ENCODE assay signal across 8 cellular contexts in genomic region chr11:126917531-126918204, GRCh38.
DNase-seq lines count a peak whose midpoint lies in the region; ATAC-seq, FAIRE-seq and TF ChIP-seq lines count a peak whose summit lies in the region.

No MANE protein-coding gene starts in this region.

- no peak for TF ChIP-seq POLR2A in A549 (IDR thresholded peaks at IDR 0.05; ENCODE audit: low read length)

- no peak for TF ChIP-seq CTCF in A549 (IDR thresholded peaks at IDR 0.05)
- no peak for TF ChIP-seq CTCF in glutamatergic neuron (IDR thresholded peaks at IDR 0.05; ENCODE audit: partially characterized antibody, unreplicated experiment)

- TF ChIP-seq RAD21 in A549 (conservative IDR thresholded peaks at IDR 0.05 in 1 of 2, IDR thresholded peaks at IDR 0.05 in 1 of 2): no peak

- POLR2A ChIA-PET in A549 (lab: Yijun Ruan, JAX): no interaction called here

- peak overlapping the region; percentile 71 to 93 for H3K27ac ChIP-seq in A549

- H3K4me2 ChIP-seq in A549: peak overlapping the region; percentile 66

- no peaks in the 10 kb centered on the region for H3K27me3 Mint-ChIP-seq in glutamatergic neuron (ENCODE audit: unreplicated experiment)

- H3K4me1 ChIP-seq in A549: peaks cover 34% of the 10 kb centered on the region

- CTCF ChIA-PET in A549 (lab: Yijun Ruan, JAX): interaction anchor here (2.2 kb wide), 1 partner anchor 73 kb away, joined by 6 read pairs; no protein-coding TSS in a partner anchor

- no peak overlapping the region for H3K4me3 Mint-ChIP-seq in glutamatergic neuron (ENCODE audit: unreplicated experiment)

- DNase-seq in A549 (ENCODE audit: low read depth in 1 of 2, low spot score in 1 of 2) (peak; percentile 52 to 89), T1000 (lab: John Stamatoyannopoulos, UW) (peak; percentile 49), non-pigmented ciliary epithelial cell (ENCODE audit: low read depth) (peak; percentile 92), medulla oblongata (ENCODE audit: extremely low spot score) (no peak), NCI-H146 treated with DMSO at 0.1 percent for 48 hours (lab: John Stamatoyannopoulos, UW; ENCODE audit: unreplicated experiment) (no peak), glutamatergic neuron (no peak)

- no peaks in the 10 kb centered on the region for H3K4me1 Mint-ChIP-seq in glutamatergic neuron (ENCODE audit: low read depth, unreplicated experiment)

- no peaks in the 10 kb centered on the region for H3K9me3 Mint-ChIP-seq in glutamatergic neuron (ENCODE audit: unreplicated experiment)

- H3K27ac Mint-ChIP-seq in glutamatergic neuron (ENCODE audit: unreplicated experiment): no peak overlapping the region

- peak in 1 of 2 experiments; percentile 53; a peak in 2 of 5 replicates for TF ChIP-seq EP300 in A549 (IDR thresholded peaks at IDR 0.05)

- WGBS in A549 (ENCODE audit: missing lambda C conversion rate): 11% methylated on average over 9 of the region's 9 CpGs

- H3K36me3 Mint-ChIP-seq in glutamatergic neuron (ENCODE audit: unreplicated experiment): peaks cover 1% of the 10 kb centered on the region

- ATAC-seq in A549: peak; percentile 94 to 97
- peak; percentile 96 for ATAC-seq in GM18870 (IDR thresholded peaks at IDR 0.05; ENCODE audit: unreplicated experiment)
- ATAC-seq in HG02981 (IDR thresholded peaks at IDR 0.05; ENCODE audit: unreplicated experiment): peak; percentile 88

- no peaks in the 10 kb centered on the region for H3K9me3 ChIP-seq in A549

- H3K4me3 ChIP-seq in A549: peak overlapping the region; percentile 7; the same call in 1 of the 3 replicates

- FAIRE-seq in A549 (lab: Jason Lieb, UNC): peak; percentile 59

TF ChIP-seq in A549, 52 proteins besides CTCF, POLR2A, EP300 and RAD21:
- TF ChIP-seq SREBF2 (IDR thresholded peaks at IDR 0.05) (no peak), MAX (IDR thresholded peaks at IDR 0.05) (peak; percentile 61; the same call in 1 of the 2 replicates), JUN (IDR thresholded peaks at IDR 0.05) (peak in 1 of 2 experiments; percentile 43; a peak in 1 of 5 replicates), JUNB (IDR thresholded peaks at IDR 0.05) (peak; percentile 68), MAFK (IDR thresholded peaks at IDR 0.05; ENCODE audit: partially characterized antibody) (peak; percentile 89), ZNF302 (CRISPR knock-in tag; IDR thresholded peaks at IDR 0.05) (no peak), CEBPB (IDR thresholded peaks at IDR 0.05) (peak in 1 of 2 experiments; percentile 53; a peak in 1 of 4 replicates), FOSL2 (IDR thresholded peaks at IDR 0.05) (peak; percentile 73), FOSL2 (CRISPR knock-in tag; IDR thresholded peaks at IDR 0.05) (peak; percentile 96), NFE2L2 (conservative IDR thresholded peaks at IDR 0.05; ENCODE audit: low read length) (peak; percentile 50)

Comparison
In these comparisons a context has a peak if more than half of its experiments do, and no peak if none do; other contexts are left out.
1. DNase-seq: peak in A549 (2 of 2), T1000 (single experiment) and non-pigmented ciliary epithelial cell (single experiment); none in medulla oblongata (single experiment), NCI-H146 treated with DMSO at 0.1 percent for 48 hours (single experiment) and glutamatergic neuron (single experiment).
2. Peak in every context shown above with its lines, with median percentiles within 50 percentile points of each other: ATAC-seq.